ENCODE assay signal across 14 cellular contexts in genomic region chr17:17555906-17556305, GRCh38. TPM values are rescaled to one million over a fixed set of nuclear protein-coding genes. Genes with fewer than 3 reads are reported as not detected.
DNase-seq lines count a peak whose midpoint lies in the region; ATAC-seq and TF ChIP-seq lines count a peak whose summit lies in the region.
"Had no signal": no experiment of that assay in that cellular context is flagged by ENCODE, and none has a peak within 500 bp of the region (broad histone marks: within the 10 kb centered on the region; RNA-seq: fewer than 3 reads in every experiment).

No MANE protein-coding gene starts in this region.

- no peaks in the 10 kb centered on the region for H3K4me1 Mint-ChIP-seq in central memory CD8-positive, alpha-beta T cell

- DNase-seq in DMS79 treated with DMSO at 0.1 percent for 48 hours (lab: John Stamatoyannopoulos, UW) = peak; percentile 32
- no peak for DNase-seq in DMS79 (lab: John Stamatoyannopoulos, UW)
- DNase-seq in Right ventricle myocardium superior = peak; percentile 38
- DNase-seq in left cardiac atrium = no peak
- DNase-seq in central memory CD8-positive, alpha-beta T cell (ENCODE audit: low spot score in 2 of 2) = no peak
- peak; percentile 85 to 86 for DNase-seq in thyroid gland
- no peak for DNase-seq in NCI-H524 (lab: John Stamatoyannopoulos, UW)
- DNase-seq: AML-193; Calu3; CD8-positive, alpha-beta T cell; H9 had no signal

- H3K27ac ChIP-seq in thyroid gland = peak overlapping the region in 2 of 3 donors; percentile 19 to 30
- H3K27ac ChIP-seq: 22Rv1, A549 had no signal

- H3K36me3 ChIP-seq in thyroid gland = no peaks in the 10 kb centered on the region

- no peak for TF ChIP-seq CTCF in thyroid gland (IDR thresholded peaks at IDR 0.05)

- no peaks in the 10 kb centered on the region for H3K9me3 Mint-ChIP-seq in central memory CD8-positive, alpha-beta T cell
- H3K9me3 Mint-ChIP-seq: CD8-positive, alpha-beta T cell; H9 had no signal

- peak overlapping the region; percentile 35 for H3K27ac Mint-ChIP-seq in central memory CD8-positive, alpha-beta T cell (ENCODE audit: low read depth)
- H3K27ac Mint-ChIP-seq: CD8-positive, alpha-beta T cell had no signal

- peaks cover 11 to 35% of the 10 kb centered on the region in 2 donors for H3K4me1 ChIP-seq in thyroid gland
- H3K4me1 ChIP-seq: A549 had no signal

- intact Hi-C loops in Right ventricle myocardium superior (cut with DNase I) = no loop called here
- intact Hi-C loops in left cardiac atrium (cut with DNase I) = no loop called here
- intact Hi-C loops in thyroid gland (cut with DNase I) = no loop called here

- no peak overlapping the region for H3K4me3 Mint-ChIP-seq in central memory CD8-positive, alpha-beta T cell
- H3K4me3 Mint-ChIP-seq: CD8-positive, alpha-beta T cell; H9 had no signal

- H3K27me3 ChIP-seq in thyroid gland = no peaks in the 10 kb centered on the region

- no peak for TF ChIP-seq POLR2A in thyroid gland (IDR thresholded peaks at IDR 0.05)

- no peak overlapping the region for H3K4me3 ChIP-seq in thyroid gland (replicated peaks in 1 of 3)
- H3K4me3 ChIP-seq: A549 had no signal

- ATAC-seq in Right ventricle myocardium superior (ENCODE audit: poor library complexity) (no peak), left cardiac atrium (no peak)
- no peak for ATAC-seq in central memory CD8-positive, alpha-beta T cell (replicated peaks; ENCODE audit: extremely low read depth, poor library complexity, severe bottlenecking)
- ATAC-seq: A549; CD8-positive, alpha-beta T cell; HepG2 had no signal

- H3K27me3 Mint-ChIP-seq in central memory CD8-positive, alpha-beta T cell = no peaks in the 10 kb centered on the region

- no peaks in the 10 kb centered on the region for H3K9me3 ChIP-seq in thyroid gland
- H3K9me3 ChIP-seq: A549 had no signal

- H3K36me3 Mint-ChIP-seq in central memory CD8-positive, alpha-beta T cell (ENCODE audit: insufficient read depth) = no peaks in the 10 kb centered on the region
- H3K36me3 Mint-ChIP-seq: CD8-positive, alpha-beta T cell had no signal

- WGBS in thyroid gland, 2 donors = 67 to 75% methylated on average over 3 to 5 of the region's 8 CpGs

RNA-seq across cellular contexts. Expression of gene PEMT, which starts 35.6 kb away (rescaled TPM):
- 16.2 TPM for total RNA-seq in Right ventricle myocardium superior
- 10 to 100 TPM; 28.1 to 36.5 TPM for total RNA-seq in left cardiac atrium
- 10 to 100 TPM; 52.5 to 76.1 (median 62.6) TPM for total RNA-seq in thyroid gland

RNA-seq across cellular contexts. Expression of gene RASD1, which starts 59.7 kb away (rescaled TPM):
- 39.8 TPM for total RNA-seq in Right ventricle myocardium superior
- 10 to 100 TPM; 35.3 to 55.1 TPM for total RNA-seq in left cardiac atrium
- total RNA-seq in thyroid gland = 100 to 1,000 TPM; 114 to 149 (median 141) TPM
- total RNA-seq: Calu3 had no signal

Comparison
In these comparisons a context has a peak if more than half of its experiments do, and no peak if none do; other contexts are left out.
1. DNase-seq: peak in DMS79 treated with DMSO at 0.1 percent for 48 hours (single experiment), Right ventricle myocardium superior (single experiment) and thyroid gland (2 of 2); none in DMS79 (single experiment), left cardiac atrium (single experiment), central memory CD8-positive, alpha-beta T cell (0 of 2) and NCI-H524 (0 of 2).